ENCODE assay signal across 1 cellular context in the genomic region with DNA sequence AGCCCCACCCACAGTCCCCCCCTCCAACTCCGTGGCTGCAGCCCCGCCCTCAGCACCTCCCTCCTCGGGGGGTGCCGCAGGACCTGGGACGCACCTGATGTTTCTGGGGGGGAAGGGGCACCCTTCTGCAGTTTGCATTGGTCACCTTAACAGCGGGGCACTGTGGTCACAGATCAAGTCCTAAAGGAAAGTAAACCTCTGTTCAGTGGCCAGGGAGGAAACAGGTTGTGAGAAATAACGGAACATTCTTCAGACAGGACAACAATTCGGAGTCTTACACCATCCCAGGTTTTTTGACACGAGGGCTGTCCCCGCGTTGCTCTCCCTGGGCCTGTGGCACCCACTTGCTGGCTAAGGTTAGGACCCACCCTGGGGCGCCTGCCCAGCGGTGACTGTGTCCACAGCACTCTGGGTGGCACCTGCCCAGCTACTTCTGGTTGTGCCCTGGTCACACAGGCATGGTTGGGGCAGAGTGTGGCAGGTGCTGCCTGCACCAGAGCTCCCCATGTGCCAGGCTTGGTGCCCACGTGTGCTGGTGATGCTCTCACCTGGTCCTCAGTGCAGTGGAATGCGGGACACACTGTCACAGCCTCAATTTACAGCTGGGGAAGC.
TF ChIP-seq lines count a peak whose summit lies in the region.

No MANE protein-coding gene starts in this region.

TF ChIP-seq in GM23338, 12 proteins besides CTCF, POLR2A, EP300 and RAD21 (continued from another document):
- TF ChIP-seq, protein P1, sequence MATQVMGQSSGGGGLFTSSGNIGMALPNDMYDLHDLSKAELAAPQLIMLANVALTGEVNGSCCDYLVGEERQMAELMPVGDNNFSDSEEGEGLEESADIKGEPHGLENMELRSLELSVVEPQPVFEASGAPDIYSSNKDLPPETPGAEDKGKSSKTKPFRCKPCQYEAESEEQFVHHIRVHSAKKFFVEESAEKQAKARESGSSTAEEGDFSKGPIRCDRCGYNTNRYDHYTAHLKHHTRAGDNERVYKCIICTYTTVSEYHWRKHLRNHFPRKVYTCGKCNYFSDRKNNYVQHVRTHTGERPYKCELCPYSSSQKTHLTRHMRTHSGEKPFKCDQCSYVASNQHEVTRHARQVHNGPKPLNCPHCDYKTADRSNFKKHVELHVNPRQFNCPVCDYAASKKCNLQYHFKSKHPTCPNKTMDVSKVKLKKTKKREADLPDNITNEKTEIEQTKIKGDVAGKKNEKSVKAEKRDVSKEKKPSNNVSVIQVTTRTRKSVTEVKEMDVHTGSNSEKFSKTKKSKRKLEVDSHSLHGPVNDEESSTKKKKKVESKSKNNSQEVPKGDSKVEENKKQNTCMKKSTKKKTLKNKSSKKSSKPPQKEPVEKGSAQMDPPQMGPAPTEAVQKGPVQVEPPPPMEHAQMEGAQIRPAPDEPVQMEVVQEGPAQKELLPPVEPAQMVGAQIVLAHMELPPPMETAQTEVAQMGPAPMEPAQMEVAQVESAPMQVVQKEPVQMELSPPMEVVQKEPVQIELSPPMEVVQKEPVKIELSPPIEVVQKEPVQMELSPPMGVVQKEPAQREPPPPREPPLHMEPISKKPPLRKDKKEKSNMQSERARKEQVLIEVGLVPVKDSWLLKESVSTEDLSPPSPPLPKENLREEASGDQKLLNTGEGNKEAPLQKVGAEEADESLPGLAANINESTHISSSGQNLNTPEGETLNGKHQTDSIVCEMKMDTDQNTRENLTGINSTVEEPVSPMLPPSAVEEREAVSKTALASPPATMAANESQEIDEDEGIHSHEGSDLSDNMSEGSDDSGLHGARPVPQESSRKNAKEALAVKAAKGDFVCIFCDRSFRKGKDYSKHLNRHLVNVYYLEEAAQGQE (IDR thresholded peaks at IDR 0.05; ENCODE audit: unreplicated experiment) = no peak
- TF ChIP-seq ZNF331 (CRISPR knock-in tag; IDR thresholded peaks at IDR 0.05; ENCODE audit: low read depth) = no peak
